Comparison of ENCODE assay signal across 8 cellular contexts in genomic region chrX:65581661-65582339, GRCh38.
A peak's percentile ranks its signal among the peaks of the same experiment; 100 is the strongest.
DNase-seq lines count a peak whose midpoint lies in the region; ATAC-seq and TF ChIP-seq lines count a peak whose summit lies in the region.

No MANE protein-coding gene starts in this region.

- H3K4me3 ChIP-seq in WI38 (ENCODE audit: low read depth, low read length) = no peak overlapping the region

- TF ChIP-seq CTCF in WI38 (IDR thresholded peaks at IDR 0.05; ENCODE audit: low read depth, low read length) = peak; percentile 65

- ATAC-seq in GM18517 (IDR thresholded peaks at IDR 0.05; ENCODE audit: unreplicated experiment) (peak; percentile 90), HG02970 (IDR thresholded peaks at IDR 0.05; ENCODE audit: low FRiP score, unreplicated experiment) (peak; percentile 77)

- DNase-seq in AML-193 (lab: John Stamatoyannopoulos, UW) (peak; percentile 35 to 43), NCI-H2107 treated with DMSO at 0.1 percent for 48 hours (lab: John Stamatoyannopoulos, UW; ENCODE audit: unreplicated experiment) (peak; percentile 39), cerebellar cortex (ENCODE audit: low spot score) (peak; percentile 66), left kidney (ENCODE audit: low read depth, low spot score) (peak; percentile 79)
- peak; percentile 30 for DNase-seq in stimulated activated CD8-positive, alpha-beta memory T cell treated with anti-CD3 and anti-CD28 coated beads, Interleukin-4, amount 100 ng/mL, for 24 hours (ENCODE audit: low read depth)
